In the genomic region with DNA sequence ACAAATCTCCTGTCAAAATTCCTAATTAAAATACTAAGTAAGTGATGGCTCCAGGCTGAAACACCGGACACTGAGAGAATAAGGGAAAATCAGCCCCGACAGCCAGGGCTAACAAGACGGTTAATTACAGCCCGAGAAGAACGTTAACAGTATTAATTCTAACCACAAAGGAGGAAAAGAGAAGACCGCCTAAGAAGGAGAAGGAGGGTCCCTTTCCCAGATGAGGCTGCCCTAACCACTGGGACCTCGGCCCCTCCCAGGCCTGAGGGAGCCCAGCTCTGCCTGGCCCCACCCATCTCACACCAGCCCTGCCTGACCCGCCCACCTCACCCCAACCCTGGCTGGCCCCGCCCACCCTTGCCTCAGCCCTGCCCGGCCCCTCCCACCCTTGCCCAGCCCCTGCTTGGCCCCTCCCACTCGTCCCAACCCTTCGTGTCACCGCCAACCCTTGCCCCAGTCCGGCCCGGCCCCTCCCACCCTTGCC, we compare ENCODE assay signal across 8 cellular contexts. TPM values are rescaled to one million over a fixed set of nuclear protein-coding genes. Genes with fewer than 3 reads are reported as not detected.
DNase-seq lines count a peak whose midpoint lies in the region; ATAC-seq and TF ChIP-seq lines count a peak whose summit lies in the region.

No MANE protein-coding gene starts in this region.

- POLR2A ChIA-PET in HEK293 (lab: Yijun Ruan, JAX) = no interaction called here

- ATAC-seq in HG02884 (IDR thresholded peaks at IDR 0.05; ENCODE audit: unreplicated experiment) (no peak), HG03432 (IDR thresholded peaks at IDR 0.05; ENCODE audit: unreplicated experiment) (no peak)

- H3K4me3 ChIP-seq in BE2C (ENCODE audit: low read depth, low read length) (no peak overlapping the region), HEK293 (ENCODE audit: low read depth, low read length) (no peak overlapping the region), cardiac fibroblast (replicated peaks in 1 of 2; ENCODE audit: low read depth in 2 of 2, low read length in 2 of 2) (no peak overlapping the region), muscle layer of duodenum (ENCODE audit: low read depth in 1 of 2, low read length in 2 of 2) (no peak overlapping the region), uterus (no peak overlapping the region)

- H3K9me3 ChIP-seq in BE2C (no peaks in the 10 kb centered on the region), HEK293 (ENCODE audit: control insufficient read depth, insufficient read depth, low read depth, low read length) (no peaks in the 10 kb centered on the region), muscle layer of duodenum (ENCODE audit: control insufficient read depth in 1 of 2, low read length in 2 of 2) (no peaks in the 10 kb centered on the region), uterus (no peaks in the 10 kb centered on the region)

- H3K36me3 ChIP-seq in BE2C (no peaks in the 10 kb centered on the region), HEK293 (ENCODE audit: control insufficient read depth in 2 of 2, insufficient read depth in 1 of 2, low read length in 2 of 2) (no peaks in the 10 kb centered on the region), muscle layer of duodenum (ENCODE audit: control insufficient read depth in 1 of 2, insufficient read depth in 2 of 2, low read length in 2 of 2) (no peaks in the 10 kb centered on the region), uterus (no peaks in the 10 kb centered on the region)

- peak; percentile 64 for DNase-seq in BE2C
- DNase-seq in SW480 (ENCODE audit: low spot score) = peak; percentile 70
- peak; percentile 16 to 17 for DNase-seq in cardiac fibroblast (ENCODE audit: low read depth in 2 of 2)
- DNase-seq in uterus = peak; percentile 75 to 78

- H3K27me3 ChIP-seq in BE2C (no peaks in the 10 kb centered on the region), muscle layer of duodenum (ENCODE audit: low read depth, low read length) (no peaks in the 10 kb centered on the region), uterus (no peaks in the 10 kb centered on the region)

- CTCF ChIA-PET in HEK293 (lab: Yijun Ruan, JAX) = interaction anchor here (0.6 to 1.2 kb wide), 2 partner anchors 11 to 133 kb away, joined by 4 to 7 read pairs; no protein-coding TSS in a partner anchor

- intact Hi-C loops in uterus (cut with DNase I; ENCODE audit: low total_unique reads) = no loop called here

- H3K4me1 ChIP-seq in BE2C (peaks cover 11% of the 10 kb centered on the region; the same call in 1 of the 2 replicates), HEK293 (ENCODE audit: control insufficient read depth, insufficient read depth, low read length) (peaks cover 14% of the 10 kb centered on the region), muscle layer of duodenum (ENCODE audit: control insufficient read depth in 1 of 2, insufficient read depth in 2 of 2, low read length in 2 of 2) (peaks cover 1 to 29% of the 10 kb centered on the region in 2 donors), uterus (peaks cover 4 to 22% of the 10 kb centered on the region in 2 donors)

- peak; percentile 22 to 35 for TF ChIP-seq POLR2A in uterus (IDR thresholded peaks at IDR 0.05)

- H3K27ac ChIP-seq in HEK293 (ENCODE audit: extremely low read depth, low read depth, low read length) (0 out of 2 replicates have a peak overlapping the region, but pooled peaks have one; percentile 0), muscle layer of duodenum (ENCODE audit: low read length) (peak overlapping the region; percentile 90), uterus (peak overlapping the region; percentile 93 to 94)

- TF ChIP-seq CTCF in BE2C (IDR thresholded peaks at IDR 0.05; ENCODE audit: low read depth, low read length) (no peak), HEK293 (tag by site-specific recombination; IDR thresholded peaks at IDR 0.05) (no peak), cardiac fibroblast (IDR thresholded peaks at IDR 0.05; ENCODE audit: low read depth, low read length) (no peak), uterus (IDR thresholded peaks at IDR 0.05) (no peak)

TF ChIP-seq in HEK293, 187 proteins besides CTCF, POLR2A, EP300 and RAD21 (continues in another document):
- no peak for TF ChIP-seq ZNF561 (tag by site-specific recombination; IDR thresholded peaks at IDR 0.05; ENCODE audit: borderline replicate concordance)
- no peak for TF ChIP-seq ZNF112 (tag by site-specific recombination; IDR thresholded peaks at IDR 0.05)
- TF ChIP-seq ZNF660 (tag by site-specific recombination; IDR thresholded peaks at IDR 0.05) = no peak
- no peak for TF ChIP-seq ZNF555 (tag by site-specific recombination; conservative IDR thresholded peaks at IDR 0.05)
- TF ChIP-seq GLI2 (tag by site-specific recombination; IDR thresholded peaks at IDR 0.05; ENCODE audit: borderline replicate concordance, low read depth) = no peak
- TF ChIP-seq SP7 (tag by site-specific recombination; IDR thresholded peaks at IDR 0.05) = 0 out of 2 replicates have a peak, but pooled peaks have one; percentile 58
- TF ChIP-seq ZNF548 (tag by site-specific recombination; IDR thresholded peaks at IDR 0.05) = no peak
- TF ChIP-seq SALL2 (tag by site-specific recombination; IDR thresholded peaks at IDR 0.05; ENCODE audit: borderline replicate concordance) = no peak
- no peak for TF ChIP-seq ZNF654 (tag by site-specific recombination; IDR thresholded peaks at IDR 0.05; ENCODE audit: low read depth)
- TF ChIP-seq ZNF571 (tag by site-specific recombination; IDR thresholded peaks at IDR 0.05) = no peak
- TF ChIP-seq, protein P1, sequence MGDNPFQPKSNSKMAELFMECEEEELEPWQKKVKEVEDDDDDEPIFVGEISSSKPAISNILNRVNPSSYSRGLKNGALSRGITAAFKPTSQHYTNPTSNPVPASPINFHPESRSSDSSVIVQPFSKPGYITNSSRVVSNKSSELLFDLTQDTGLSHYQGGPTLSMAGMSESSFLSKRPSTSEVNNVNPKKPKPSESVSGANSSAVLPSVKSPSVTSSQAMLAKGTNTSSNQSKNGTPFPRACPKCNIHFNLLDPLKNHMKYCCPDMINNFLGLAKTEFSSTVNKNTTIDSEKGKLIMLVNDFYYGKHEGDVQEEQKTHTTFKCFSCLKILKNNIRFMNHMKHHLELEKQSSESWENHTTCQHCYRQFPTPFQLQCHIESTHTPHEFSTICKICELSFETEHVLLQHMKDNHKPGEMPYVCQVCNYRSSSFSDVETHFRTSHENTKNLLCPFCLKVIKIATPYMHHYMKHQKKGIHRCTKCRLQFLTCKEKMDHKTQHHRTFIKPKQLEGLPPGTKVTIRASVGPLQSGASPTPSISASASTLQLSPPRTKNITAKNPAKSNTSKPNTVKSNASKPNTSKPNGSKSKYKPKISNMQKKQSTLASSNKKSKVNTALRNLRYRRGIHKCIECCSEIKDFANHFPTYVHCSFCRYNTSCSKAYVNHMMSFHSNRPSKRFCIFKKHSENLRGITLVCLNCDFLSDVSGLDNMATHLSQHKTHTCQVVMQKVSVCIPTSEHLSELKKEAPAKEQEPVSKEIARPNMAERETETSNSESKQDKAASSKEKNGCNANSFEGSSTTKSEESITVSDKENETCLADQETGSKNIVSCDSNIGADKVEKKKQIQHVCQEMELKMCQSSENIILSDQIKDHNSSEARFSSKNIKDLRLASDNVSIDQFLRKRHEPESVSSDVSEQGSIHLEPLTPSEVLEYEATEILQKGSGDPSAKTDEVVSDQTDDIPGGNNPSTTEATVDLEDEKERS (tag by site-specific recombination; IDR thresholded peaks at IDR 0.05) = no peak
- no peak for TF ChIP-seq ZNF121 (tag by site-specific recombination; IDR thresholded peaks at IDR 0.05)
- TF ChIP-seq, protein P2, sequence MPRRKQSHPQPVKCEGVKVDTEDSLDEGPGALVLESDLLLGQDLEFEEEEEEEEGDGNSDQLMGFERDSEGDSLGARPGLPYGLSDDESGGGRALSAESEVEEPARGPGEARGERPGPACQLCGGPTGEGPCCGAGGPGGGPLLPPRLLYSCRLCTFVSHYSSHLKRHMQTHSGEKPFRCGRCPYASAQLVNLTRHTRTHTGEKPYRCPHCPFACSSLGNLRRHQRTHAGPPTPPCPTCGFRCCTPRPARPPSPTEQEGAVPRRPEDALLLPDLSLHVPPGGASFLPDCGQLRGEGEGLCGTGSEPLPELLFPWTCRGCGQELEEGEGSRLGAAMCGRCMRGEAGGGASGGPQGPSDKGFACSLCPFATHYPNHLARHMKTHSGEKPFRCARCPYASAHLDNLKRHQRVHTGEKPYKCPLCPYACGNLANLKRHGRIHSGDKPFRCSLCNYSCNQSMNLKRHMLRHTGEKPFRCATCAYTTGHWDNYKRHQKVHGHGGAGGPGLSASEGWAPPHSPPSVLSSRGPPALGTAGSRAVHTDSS (tag by site-specific recombination; IDR thresholded peaks at IDR 0.05) = no peak
- TF ChIP-seq ZIC2 (tag by site-specific recombination; IDR thresholded peaks at IDR 0.05) = no peak
- peak; percentile 56 for TF ChIP-seq ZNF335 (tag by site-specific recombination; conservative IDR thresholded peaks at IDR 0.05)
- TF ChIP-seq, protein P3, sequence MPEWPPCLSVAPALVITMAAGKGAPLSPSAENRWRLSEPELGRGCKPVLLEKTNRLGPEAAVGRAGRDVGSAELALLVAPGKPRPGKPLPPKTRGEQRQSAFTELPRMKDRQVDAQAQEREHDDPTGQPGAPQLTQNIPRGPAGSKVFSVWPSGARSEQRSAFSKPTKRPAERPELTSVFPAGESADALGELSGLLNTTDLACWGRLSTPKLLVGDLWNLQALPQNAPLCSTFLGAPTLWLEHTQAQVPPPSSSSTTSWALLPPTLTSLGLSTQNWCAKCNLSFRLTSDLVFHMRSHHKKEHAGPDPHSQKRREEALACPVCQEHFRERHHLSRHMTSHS (tag by site-specific recombination; IDR thresholded peaks at IDR 0.05) = no peak
- TF ChIP-seq, protein P4, sequence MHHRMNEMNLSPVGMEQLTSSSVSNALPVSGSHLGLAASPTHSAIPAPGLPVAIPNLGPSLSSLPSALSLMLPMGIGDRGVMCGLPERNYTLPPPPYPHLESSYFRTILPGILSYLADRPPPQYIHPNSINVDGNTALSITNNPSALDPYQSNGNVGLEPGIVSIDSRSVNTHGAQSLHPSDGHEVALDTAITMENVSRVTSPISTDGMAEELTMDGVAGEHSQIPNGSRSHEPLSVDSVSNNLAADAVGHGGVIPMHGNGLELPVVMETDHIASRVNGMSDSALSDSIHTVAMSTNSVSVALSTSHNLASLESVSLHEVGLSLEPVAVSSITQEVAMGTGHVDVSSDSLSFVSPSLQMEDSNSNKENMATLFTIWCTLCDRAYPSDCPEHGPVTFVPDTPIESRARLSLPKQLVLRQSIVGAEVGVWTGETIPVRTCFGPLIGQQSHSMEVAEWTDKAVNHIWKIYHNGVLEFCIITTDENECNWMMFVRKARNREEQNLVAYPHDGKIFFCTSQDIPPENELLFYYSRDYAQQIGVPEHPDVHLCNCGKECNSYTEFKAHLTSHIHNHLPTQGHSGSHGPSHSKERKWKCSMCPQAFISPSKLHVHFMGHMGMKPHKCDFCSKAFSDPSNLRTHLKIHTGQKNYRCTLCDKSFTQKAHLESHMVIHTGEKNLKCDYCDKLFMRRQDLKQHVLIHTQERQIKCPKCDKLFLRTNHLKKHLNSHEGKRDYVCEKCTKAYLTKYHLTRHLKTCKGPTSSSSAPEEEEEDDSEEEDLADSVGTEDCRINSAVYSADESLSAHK (tag by site-specific recombination; IDR thresholded peaks at IDR 0.05) = no peak

RNA-seq across cellular contexts. Expression of a gene that starts 51.3 kb away (rescaled TPM):
- polyA plus RNA-seq in BE2C (2012; ENCODE audit: insufficient read depth, insufficient read length, low read depth) = 52.5 TPM
- 10 to 100 TPM in 2 of 4 donors, 1 to 10 TPM in 1, under 1 TPM in 1; 0.29 to 27.6 (median 8.3) TPM for total RNA-seq in uterus

Comparison
In these comparisons a context has a peak if more than half of its experiments do, and no peak if none do; other contexts are left out.
1. DNase-seq: peak in every context shown above with its lines; median percentile 76 in uterus; 70 in SW480; 64 in BE2C; 16 in cardiac fibroblast.
2. H3K27ac ChIP-seq: peak in every context shown above with its lines; median percentile 94 in uterus; 90 in muscle layer of duodenum; 0 in HEK293.